8 cellular contexts compared by ENCODE assay signal in genomic region chr14:68268197-68268596, GRCh38.
A peak's percentile ranks its signal among the peaks of the same experiment; 100 is the strongest.
DNase-seq lines count a peak whose midpoint lies in the region; ATAC-seq and TF ChIP-seq lines count a peak whose summit lies in the region.

No MANE protein-coding gene starts in this region.

- no peaks in the 10 kb centered on the region for H3K27me3 Mint-ChIP-seq in CD8-positive, alpha-beta T cell (ENCODE audit: low read depth)
- peaks cover 0 to 3% (median 0%) of the 10 kb centered on the region in 3 donors for H3K27me3 Mint-ChIP-seq in immature natural killer cell (ENCODE audit: low read depth in 3 of 3)

- intact Hi-C loops in CD8-positive, alpha-beta T cell (cut with DNase I, micrococcal nuclease) = no loop called here

- peaks cover 35% of the 10 kb centered on the region for H3K4me1 ChIP-seq in CD8-positive, alpha-beta T cell (ENCODE audit: insufficient read depth, low read length)

- no peak overlapping the region for H3K27ac ChIP-seq in CD8-positive, alpha-beta T cell (ENCODE audit: low read depth, low read length)

- peaks cover 45% of the 10 kb centered on the region for H3K4me1 Mint-ChIP-seq in CD8-positive, alpha-beta T cell (ENCODE audit: low read depth)
- H3K4me1 Mint-ChIP-seq in immature natural killer cell = peaks cover 55 to 56% of the 10 kb centered on the region in 2 donors

- no peaks in the 10 kb centered on the region for H3K9me3 Mint-ChIP-seq in CD8-positive, alpha-beta T cell
- no peaks in the 10 kb centered on the region for H3K9me3 Mint-ChIP-seq in immature natural killer cell

- no peaks in the 10 kb centered on the region for H3K27me3 ChIP-seq in CD8-positive, alpha-beta T cell (ENCODE audit: insufficient read depth, low read length)

- H3K36me3 ChIP-seq in CD8-positive, alpha-beta T cell (ENCODE audit: insufficient read depth, low read length) = no peaks in the 10 kb centered on the region

- no peak for DNase-seq in CD8-positive, alpha-beta T cell
- DNase-seq in KBM-7 (peak; percentile 31), immature natural killer cell (peak in 1 of 3 donors; percentile 14), G401 (ENCODE audit: low spot score) (no peak), NCI-H187 treated with DMSO at 0.1 percent for 48 hours (lab: John Stamatoyannopoulos, UW) (no peak), NCI-H2196 treated with DMSO at 0.1 percent for 48 hours (lab: John Stamatoyannopoulos, UW; ENCODE audit: unreplicated experiment) (no peak), amniotic stem cell (lab: John Stamatoyannopoulos, UW) (no peak)

- no peaks in the 10 kb centered on the region for H3K36me3 Mint-ChIP-seq in CD8-positive, alpha-beta T cell
- H3K36me3 Mint-ChIP-seq in immature natural killer cell = no peaks in the 10 kb centered on the region

- POLR2A ChIA-PET in CD8-positive, alpha-beta T cell (lab: Charles Lee) = interaction anchor here (2.0 to 2.9 kb wide), 2 partner anchors 9 to 15 kb away, joined by 4 to 10 read pairs; no protein-coding TSS in a partner anchor

- H3K9me3 ChIP-seq in CD8-positive, alpha-beta T cell (ENCODE audit: low read length) = no peaks in the 10 kb centered on the region

- in situ Hi-C loops in KBM-7 (cut with MboI; ENCODE audit: low pct_unique_long_range_greater_than_20kb, low sequenced_read_pairs) (no loop called here), G401 (cut with HindIII; ENCODE audit: low sequenced_read_pairs) (no loop called here)

- CTCF ChIA-PET in CD8-positive, alpha-beta T cell (lab: Charles Lee) = interaction anchor here (0.8 to 1.3 kb wide), 3 partner anchors 15 to 521 kb away, joined by 3 read pairs; no protein-coding TSS in a partner anchor

- H3K27ac Mint-ChIP-seq in CD8-positive, alpha-beta T cell = peak overlapping the region; percentile 81
- peak overlapping the region; percentile 84 to 94 (median 92) for H3K27ac Mint-ChIP-seq in immature natural killer cell

- peak overlapping the region; percentile 2 for H3K4me3 Mint-ChIP-seq in CD8-positive, alpha-beta T cell
- H3K4me3 Mint-ChIP-seq in immature natural killer cell = peak overlapping the region; percentile 38 to 71 (median 59)

- H3K4me3 ChIP-seq in CD8-positive, alpha-beta T cell (ENCODE audit: low read depth, low read length) = no peak overlapping the region

- peak; percentile 40 for ATAC-seq in CD8-positive, alpha-beta T cell
- ATAC-seq in GM21390 (IDR thresholded peaks at IDR 0.05; ENCODE audit: unreplicated experiment) = peak; percentile 61

- no peak for TF ChIP-seq CTCF in CD8-positive, alpha-beta T cell (IDR thresholded peaks at IDR 0.05)
